Comparison of ENCODE assay signal across 7 cellular contexts in genomic region chr17:16115077-16115698, GRCh38.
DNase-seq lines count a peak whose midpoint lies in the region; ATAC-seq, FAIRE-seq and TF ChIP-seq lines count a peak whose summit lies in the region.
"Not testable (repeated sequence)": the region's sequence is repeated elsewhere in the genome, so short reads cannot be mapped to it uniquely, and the experiment has no call there.

No MANE protein-coding gene starts in this region.

- H3K4me1 ChIP-seq in BLaER1; Panc1 (ENCODE audit: control insufficient read depth, insufficient read depth, low read length); GM12878 (ENCODE audit: control insufficient read depth, insufficient read depth, low read length); endodermal cell (ENCODE audit: control insufficient read depth, insufficient read depth, low read length); HepG2 (ENCODE audit: insufficient read depth, low read length); mesendoderm (ENCODE audit: control insufficient read depth, low read depth, low read length): not testable (repeated sequence)

- FAIRE-seq in GM12878 (lab: Jason Lieb, UNC); HepG2 (lab: Jason Lieb, UNC): not testable (repeated sequence)

- H3K56ac ChIP-seq in mesendoderm (ENCODE audit: low read length): not testable (repeated sequence)

- TF ChIP-seq RAD21 in GM12878 (IDR thresholded peaks at IDR 0.05; ENCODE audit: insufficient read depth, low read depth, low read length); HepG2 (CRISPR knock-in tag; IDR thresholded peaks at IDR 0.05): not testable (repeated sequence)

- not testable (repeated sequence) for H2BK15ac ChIP-seq in mesendoderm (replicated peaks; ENCODE audit: low read depth)

- H4K20me1 ChIP-seq in BLaER1; GM12878 (ENCODE audit: control insufficient read depth, insufficient read depth); HepG2 (ENCODE audit: insufficient read depth, low read length): not testable (repeated sequence)

- RAD21 ChIA-PET in GM12878 (lab: Charles Lee; ENCODE audit: unreplicated experiment): not testable (repeated sequence)

- not testable (repeated sequence) for H3K79me2 ChIP-seq in GM12878 (ENCODE audit: control insufficient read depth, insufficient read depth, low read length); HepG2 (ENCODE audit: insufficient read depth, low read length); mesendoderm (ENCODE audit: control insufficient read depth, insufficient read depth, low read length)

- DNase-seq in Panc1 (ENCODE audit: low read depth, low spot score); GM12878 (ENCODE audit: low read depth, low spot score); endodermal cell; HepG2 (ENCODE audit: low spot score): not testable (repeated sequence)
- peak; percentile 16 for DNase-seq in mesendoderm

- TF ChIP-seq CTCF in Panc1 (IDR thresholded peaks at IDR 0.05); GM12878 (IDR thresholded peaks at IDR 0.05 in 2 of 3, conservative IDR thresholded peaks at IDR 0.05 in 1 of 3; ENCODE audit: control insufficient read depth in 2 of 3, extremely low read depth in 1 of 3, insufficient read depth in 1 of 3, low read depth in 3 of 3, low read length in 3 of 3); endodermal cell (conservative IDR thresholded peaks at IDR 0.05); HepG2 (CRISPR knock-in tag; IDR thresholded peaks at IDR 0.05): not testable (repeated sequence)

- H4K8ac ChIP-seq in mesendoderm (ENCODE audit: low read depth, low read length): not testable (repeated sequence)

- CTCF ChIA-PET in Panc1 (lab: Charles Lee); HepG2 (lab: Yijun Ruan, JAX; ENCODE audit: low intra/inter-chr PET ratio, low total read pairs): not testable (repeated sequence)
- CTCF ChIA-PET in GM12878 (lab: Yijun Ruan, JAX): interaction anchor here (1.3 kb wide), 1 partner anchor 11 kb away, joined by 4 read pairs; no protein-coding TSS in a partner anchor

- H3K23ac ChIP-seq in mesendoderm (ENCODE audit: low read length): not testable (repeated sequence)

- SMC1A ChIA-PET in GM12878 (lab: Charles Lee; ENCODE audit: uncharacterized antibody, unreplicated experiment): not testable (repeated sequence)

- H3K4ac ChIP-seq in mesendoderm (ENCODE audit: low read depth, low read length): not testable (repeated sequence)

- H4K5ac ChIP-seq in mesendoderm (ENCODE audit: low read length): not testable (repeated sequence)

- H3K27ac ChIP-seq in BLaER1; Panc1 (ENCODE audit: low read length); GM12878 (ENCODE audit: control insufficient read depth, insufficient read depth); endodermal cell (ENCODE audit: low read depth, low read length); HepG2 (ENCODE audit: extremely low read length, insufficient read depth, low read length); mesendoderm (ENCODE audit: low read depth, low read length): not testable (repeated sequence)

- POLR2A ChIA-PET in Panc1 (lab: Charles Lee); GM12878 (lab: Charles Lee); HepG2 (lab: Yijun Ruan, JAX): not testable (repeated sequence)

- not testable (repeated sequence) for H2BK5ac ChIP-seq in mesendoderm (ENCODE audit: low read length)

- not testable (repeated sequence) for H2BK120ac ChIP-seq in mesendoderm (ENCODE audit: low read depth, low read length)

- H3K4me3 ChIP-seq in BLaER1 (peak overlapping the region; percentile 14; the same call in 1 of the 2 replicates), endodermal cell (ENCODE audit: low read length) (peak overlapping the region; percentile 40)
- not testable (repeated sequence) for H3K4me3 ChIP-seq in Panc1 (ENCODE audit: low read depth in 2 of 2, low read length in 2 of 2); GM12878; HepG2 (replicated peaks in 1 of 3; ENCODE audit: insufficient read depth in 1 of 3, low read depth in 2 of 3, low read length in 3 of 3); mesendoderm (ENCODE audit: low read length)

- H3K4me2 ChIP-seq in BLaER1; GM12878 (ENCODE audit: control insufficient read depth, insufficient read depth); HepG2 (ENCODE audit: low read depth, low read length); mesendoderm (ENCODE audit: low read length): not testable (repeated sequence)

- H2AFZ ChIP-seq in GM12878 (ENCODE audit: control insufficient read depth, low read depth, low read length); HepG2 (ENCODE audit: low read length): not testable (repeated sequence)

- ATAC-seq in Panc1, GM12878, HepG2: not testable (repeated sequence)

- H3K9me3 ChIP-seq in BLaER1: peaks cover 42% of the 10 kb centered on the region
- not testable (repeated sequence) for H3K9me3 ChIP-seq in Panc1 (ENCODE audit: control insufficient read depth, insufficient read depth, low read depth, low read length); GM12878 (replicated peaks; ENCODE audit: control insufficient read depth, insufficient read depth, low read length); HepG2 (ENCODE audit: low read length)
- peaks cover 69% of the 10 kb centered on the region for H3K9me3 ChIP-seq in endodermal cell (ENCODE audit: control insufficient read depth, low read length)

- not testable (repeated sequence) for H3K9ac ChIP-seq in BLaER1; GM12878 (ENCODE audit: control insufficient read depth, insufficient read depth, low read length); endodermal cell (ENCODE audit: extremely low read depth, low read length, poor library complexity, severe bottlenecking); HepG2 (ENCODE audit: insufficient read depth, low read depth, low read length); mesendoderm (ENCODE audit: low read length)

- H3K36me3 Mint-ChIP-seq in IgD-negative memory B cell (peaks cover 43% of the 10 kb centered on the region), endodermal cell (ENCODE audit: low read depth) (peaks cover 89% of the 10 kb centered on the region)

- not testable (repeated sequence) for H3K79me1 ChIP-seq in mesendoderm (ENCODE audit: low read length)

- not testable (repeated sequence) for H3K27me3 Mint-ChIP-seq in IgD-negative memory B cell; endodermal cell (ENCODE audit: insufficient read depth)

- in situ Hi-C loops in Panc1 (cut with HindIII; ENCODE audit: low pct_unique_long_range_greater_than_20kb, low sequenced_read_pairs); GM12878 (cut with MboI); HepG2 (cut with HindIII; ENCODE audit: extremely low pct_ligation_motif_present, low pct_unique_long_range_greater_than_20kb): not testable (repeated sequence)

- H3K27ac Mint-ChIP-seq in IgD-negative memory B cell: peak overlapping the region; percentile 39 to 82 (median 59)
- H3K27ac Mint-ChIP-seq in endodermal cell: not testable (repeated sequence)

- not testable (repeated sequence) for H3K18ac ChIP-seq in mesendoderm (ENCODE audit: low read length)

- not testable (repeated sequence) for H3K27me3 ChIP-seq in BLaER1; Panc1 (ENCODE audit: control insufficient read depth, insufficient read depth, low read length); GM12878 (replicated peaks in 1 of 2; ENCODE audit: control insufficient read depth in 2 of 2, insufficient read depth in 2 of 2, low read length in 1 of 2); endodermal cell (ENCODE audit: control insufficient read depth, insufficient read depth, low read length, poor library complexity, severe bottlenecking); HepG2 (ENCODE audit: control insufficient read depth in 1 of 2, insufficient read depth in 2 of 2, low read length in 2 of 2); mesendoderm (ENCODE audit: insufficient read depth, low read length, poor library complexity)

- H3K4me3 Mint-ChIP-seq in IgD-negative memory B cell, endodermal cell: not testable (repeated sequence)

- not testable (repeated sequence) for TF ChIP-seq EP300 in GM12878 (IDR thresholded peaks at IDR 0.05; ENCODE audit: borderline replicate concordance in 1 of 2, control insufficient read depth in 1 of 2, low read depth in 2 of 2, low read length in 2 of 2); HepG2 (IDR thresholded peaks at IDR 0.05; ENCODE audit: low read depth in 2 of 2, low read length in 2 of 2); HepG2 (CRISPR knock-in tag; IDR thresholded peaks at IDR 0.05; ENCODE audit: borderline replicate concordance)

- H3K4me1 Mint-ChIP-seq in IgD-negative memory B cell, endodermal cell: not testable (repeated sequence)

- TSS peak; percentile 38 for BruUV-seq in Panc1 (replicated peaks; lab: Mats Ljungman, UMichigan)
- TSS peak; percentile 45 for BruUV-seq in GM12878 (replicated peaks; lab: Mats Ljungman, UMichigan)
- not testable (repeated sequence) for BruUV-seq in HepG2 (replicated peaks; lab: Mats Ljungman, UMichigan)

- H2AK5ac ChIP-seq in mesendoderm (ENCODE audit: low read length): not testable (repeated sequence)

- WGBS in GM12878 (ENCODE audit: insufficient coverage, insufficient replicate concordance, low lambda C conversion rate, missing lambda C conversion rate): 96% methylated on average over 3 of the region's 3 CpGs
- 97 to 100% methylated on average over 3 of the region's 3 CpGs for WGBS in endodermal cell (ENCODE audit: insufficient coverage in 1 of 2, insufficient read length in 1 of 2), 2 experiments
- WGBS in HepG2 (ENCODE audit: low lambda C conversion rate): 96% methylated on average over 2 of the region's 3 CpGs
- WGBS in mesendoderm (ENCODE audit: extremely low coverage, insufficient coverage, low lambda C conversion rate): no CpG with 5 or more reads among the region's 3 CpGs

- peaks cover 86% of the 10 kb centered on the region for H3K36me3 ChIP-seq in BLaER1
- H3K36me3 ChIP-seq in Panc1 (ENCODE audit: control insufficient read depth, insufficient read depth, low read length): peaks cover 19% of the 10 kb centered on the region
- H3K36me3 ChIP-seq in GM12878 (ENCODE audit: control insufficient read depth in 2 of 2, insufficient read depth in 2 of 2, low read length in 1 of 2): peaks cover 2 to 35% of the 10 kb centered on the region in 2 experiments
- H3K36me3 ChIP-seq in endodermal cell (ENCODE audit: control insufficient read depth, insufficient read depth, low read length): peaks cover 88% of the 10 kb centered on the region
- peaks cover 13 to 63% of the 10 kb centered on the region in 2 experiments for H3K36me3 ChIP-seq in HepG2 (replicated peaks in 1 of 2; ENCODE audit: control insufficient read depth in 1 of 2, insufficient read depth in 2 of 2, low read length in 2 of 2)
- H3K36me3 ChIP-seq in mesendoderm (ENCODE audit: control insufficient read depth, insufficient read depth, low read length): not testable (repeated sequence)

- intact Hi-C loops in Panc1 (cut with micrococcal nuclease; ENCODE audit: unreplicated experiment); GM12878 (cut with micrococcal nuclease; ENCODE audit: unreplicated experiment); HepG2 (cut with micrococcal nuclease; ENCODE audit: unreplicated experiment): not testable (repeated sequence)

- TF ChIP-seq POLR2A in GM12878 (IDR thresholded peaks at IDR 0.05; ENCODE audit: low read depth, low read length); HepG2 (IDR thresholded peaks at IDR 0.05; ENCODE audit: insufficient read depth in 1 of 2, low read depth in 2 of 2, low read length in 2 of 2): not testable (repeated sequence)

- H3K9me3 Mint-ChIP-seq in IgD-negative memory B cell (peaks cover 3 to 19% (median 4%) of the 10 kb centered on the region in 3 donors), endodermal cell (peaks cover 50% of the 10 kb centered on the region)
